ENCODE assay signal across 24 cellular contexts in the genomic region with DNA sequence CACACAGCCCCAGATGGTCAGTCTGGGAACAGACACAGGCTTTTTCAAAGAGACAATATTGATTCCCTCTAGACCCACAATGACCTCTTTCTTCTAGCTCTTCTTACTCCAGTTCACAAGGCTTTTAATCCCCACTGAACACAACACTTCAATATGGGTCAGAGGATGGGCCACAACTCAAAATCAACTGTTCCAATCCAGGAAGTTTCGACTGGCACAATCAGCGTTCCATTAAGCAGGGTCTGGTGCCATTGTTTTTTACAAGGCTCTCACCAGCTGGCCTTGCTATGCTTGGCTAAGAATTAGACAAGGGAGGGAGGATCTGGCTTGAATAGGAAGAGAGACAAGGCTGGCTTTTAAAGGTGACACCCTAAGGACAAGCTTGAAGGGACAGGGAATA.
DNase-seq lines count a peak whose midpoint lies in the region; ATAC-seq and TF ChIP-seq lines count a peak whose summit lies in the region.
"Had no signal": no experiment of that assay in that cellular context is flagged by ENCODE, and none has a peak within 500 bp of the region (broad histone marks: within the 10 kb centered on the region; RNA-seq: fewer than 3 reads in every experiment).

No MANE protein-coding gene starts in this region.

- POLR2A ChIA-PET in activated CD8-positive, alpha-beta T cell treated with anti-CD3 and anti-CD28 coated beads for 36 hours (lab: Charles Lee): interaction anchor here (0.9 kb wide), 1 partner anchor 332 kb away, joined by 3 read pairs; no protein-coding TSS in a partner anchor

- no peaks in the 10 kb centered on the region for H3K36me3 ChIP-seq in WERI-Rb-1
- H3K36me3 ChIP-seq: left ventricle myocardium inferior, prostate gland, SJCRH30 had no signal

- H3K27ac Mint-ChIP-seq in activated CD8-positive, alpha-beta T cell treated with anti-CD3 and anti-CD28 coated beads for 36 hours: no peak overlapping the region
- H3K27ac Mint-ChIP-seq in natural killer cell treated with Interleukin-12 subunit alpha and Interleukin-12 subunit beta and Interleukin-15 and Interleukin-18, amount 100 ng/mL, for 72 hours: no peak overlapping the region
- H3K27ac Mint-ChIP-seq: activated CD8-positive, alpha-beta T cell treated with anti-CD3 and anti-CD28 coated beads, Interleukin-2, amount 10 ng/mL, durations not matched to agents 7 days and 5 days; B cell; type B pancreatic cell had no signal

- TF ChIP-seq CTCF in WERI-Rb-1 (IDR thresholded peaks at IDR 0.05; ENCODE audit: low read depth, low read length): no peak
- TF ChIP-seq CTCF in activated CD8-positive, alpha-beta T cell treated with anti-CD3 and anti-CD28 coated beads for 36 hours (IDR thresholded peaks at IDR 0.05): no peak

- peak; percentile 54 for DNase-seq in NCI-H2171 treated with DMSO at 0.1 percent for 48 hours (lab: John Stamatoyannopoulos, UW)
- DNase-seq in NCI-H2171 (lab: John Stamatoyannopoulos, UW): no peak
- DNase-seq in WERI-Rb-1: peak; percentile 58
- peak; percentile 40 for DNase-seq in inferior parietal cortex (ENCODE audit: extremely low spot score)
- no peak for DNase-seq in stimulated activated CD4-positive, alpha-beta T cell treated with anti-CD3 and anti-CD28 coated beads, Interleukin-2, amount 100 ng/mL, for 48 hours
- DNase-seq in activated CD8-positive, alpha-beta T cell treated with anti-CD3 and anti-CD28 coated beads for 36 hours: no peak
- no peak for DNase-seq in natural killer cell treated with Interleukin-12 subunit alpha and Interleukin-12 subunit beta and Interleukin-15 and Interleukin-18, amount 100 ng/mL, for 72 hours (ENCODE audit: low spot score)
- DNase-seq: activated CD8-positive, alpha-beta T cell treated with anti-CD3 and anti-CD28 coated beads, Interleukin-2, amount 10 ng/mL, durations not matched to agents 7 days and 5 days; activated gamma-delta T cell; DMS79; effector CD4-positive, alpha-beta T cell; foreskin fibroblast; GOT3; left ventricle myocardium inferior; MV-4-11; NCI-H187 treated with DMSO at 0.1 percent for 48 hours; SJCRH30; T-helper 1 cell had no signal

- peaks cover 13% of the 10 kb centered on the region for H3K4me1 Mint-ChIP-seq in activated CD8-positive, alpha-beta T cell treated with anti-CD3 and anti-CD28 coated beads for 36 hours (ENCODE audit: low read depth)
- no peaks in the 10 kb centered on the region for H3K4me1 Mint-ChIP-seq in natural killer cell treated with Interleukin-12 subunit alpha and Interleukin-12 subunit beta and Interleukin-15 and Interleukin-18, amount 100 ng/mL, for 72 hours (ENCODE audit: low read depth in 2 of 2)
- H3K4me1 Mint-ChIP-seq: B cell had no signal

- no peaks in the 10 kb centered on the region for H3K36me3 Mint-ChIP-seq in activated CD8-positive, alpha-beta T cell treated with anti-CD3 and anti-CD28 coated beads for 36 hours (ENCODE audit: low read depth)
- H3K36me3 Mint-ChIP-seq in natural killer cell treated with Interleukin-12 subunit alpha and Interleukin-12 subunit beta and Interleukin-15 and Interleukin-18, amount 100 ng/mL, for 72 hours: no peaks in the 10 kb centered on the region
- H3K36me3 Mint-ChIP-seq: type B pancreatic cell had no signal

- no peak overlapping the region for H3K4me3 ChIP-seq in WERI-Rb-1 (ENCODE audit: low read depth, low read length)
- H3K4me3 ChIP-seq: hepatocyte, left ventricle myocardium inferior, prostate gland, SJCRH30 had no signal

- intact Hi-C loops in activated CD8-positive, alpha-beta T cell treated with anti-CD3 and anti-CD28 coated beads for 36 hours (cut with micrococcal nuclease): no loop called here

- H3K27me3 ChIP-seq in WERI-Rb-1 (ENCODE audit: insufficient read depth, low read depth, severe bottlenecking): no peaks in the 10 kb centered on the region
- H3K27me3 ChIP-seq: hepatocyte, SJCRH30 had no signal

- no peaks in the 10 kb centered on the region for H3K27me3 Mint-ChIP-seq in activated CD8-positive, alpha-beta T cell treated with anti-CD3 and anti-CD28 coated beads for 36 hours
- H3K27me3 Mint-ChIP-seq in natural killer cell treated with Interleukin-12 subunit alpha and Interleukin-12 subunit beta and Interleukin-15 and Interleukin-18, amount 100 ng/mL, for 72 hours: peaks cover 5 to 6% of the 10 kb centered on the region in 2 donors
- H3K27me3 Mint-ChIP-seq: B cell had no signal

- no peak overlapping the region for H3K4me3 Mint-ChIP-seq in activated CD8-positive, alpha-beta T cell treated with anti-CD3 and anti-CD28 coated beads for 36 hours
- H3K4me3 Mint-ChIP-seq in natural killer cell treated with Interleukin-12 subunit alpha and Interleukin-12 subunit beta and Interleukin-15 and Interleukin-18, amount 100 ng/mL, for 72 hours: no peak overlapping the region
- H3K4me3 Mint-ChIP-seq: activated CD8-positive, alpha-beta T cell treated with anti-CD3 and anti-CD28 coated beads, Interleukin-2, amount 10 ng/mL, durations not matched to agents 7 days and 5 days; B cell; type B pancreatic cell had no signal

- CTCF ChIA-PET in activated CD8-positive, alpha-beta T cell treated with anti-CD3 and anti-CD28 coated beads for 36 hours (lab: Charles Lee): interaction anchor here (1.3 to 2.8 kb wide), 2 partner anchors 12 to 42 kb away, joined by 4 to 11 read pairs; no protein-coding TSS in a partner anchor

- H3K27ac ChIP-seq in WERI-Rb-1: peak overlapping the region; percentile 73
- H3K27ac ChIP-seq: hepatocyte, left ventricle myocardium inferior, prostate gland, SJCRH30 had no signal

- H3K9me3 ChIP-seq in WERI-Rb-1 (ENCODE audit: severe bottlenecking): peaks cover 5% of the 10 kb centered on the region
- H3K9me3 ChIP-seq: left ventricle myocardium inferior, prostate gland, SJCRH30 had no signal

- ATAC-seq in HG02885 (IDR thresholded peaks at IDR 0.05; ENCODE audit: poor library complexity, unreplicated experiment): no peak
- ATAC-seq in activated CD8-positive, alpha-beta T cell treated with anti-CD3 and anti-CD28 coated beads for 36 hours: no peak
- ATAC-seq in natural killer cell treated with Interleukin-12 subunit alpha and Interleukin-12 subunit beta and Interleukin-15 and Interleukin-18, amount 100 ng/mL, for 72 hours: no peak
- ATAC-seq: activated CD4-positive, CD25-positive, alpha-beta regulatory T cell treated with anti-CD3 and anti-CD28 coated beads, Interleukin-2, amount 50 U/mL, for 24 hours; activated CD8-positive, alpha-beta T cell treated with anti-CD3 and anti-CD28 coated beads, Interleukin-2, amount 10 ng/mL, durations not matched to agents 7 days and 5 days had no signal

- H3K9me3 Mint-ChIP-seq in activated CD8-positive, alpha-beta T cell treated with anti-CD3 and anti-CD28 coated beads for 36 hours: no peaks in the 10 kb centered on the region
- no peaks in the 10 kb centered on the region for H3K9me3 Mint-ChIP-seq in natural killer cell treated with Interleukin-12 subunit alpha and Interleukin-12 subunit beta and Interleukin-15 and Interleukin-18, amount 100 ng/mL, for 72 hours
- H3K9me3 Mint-ChIP-seq: type B pancreatic cell had no signal

Comparison
In these comparisons a context has a peak if more than half of its experiments do, and no peak if none do; other contexts are left out.
1. DNase-seq: peak in NCI-H2171 treated with DMSO at 0.1 percent for 48 hours (single experiment), WERI-Rb-1 (single experiment) and inferior parietal cortex (single experiment); none in NCI-H2171 (single experiment), stimulated activated CD4-positive, alpha-beta T cell treated with anti-CD3 and anti-CD28 coated beads, Interleukin-2, amount 100 ng/mL, for 48 hours (0 of 2), activated CD8-positive, alpha-beta T cell treated with anti-CD3 and anti-CD28 coated beads for 36 hours (single experiment) and natural killer cell treated with Interleukin-12 subunit alpha and Interleukin-12 subunit beta and Interleukin-15 and Interleukin-18, amount 100 ng/mL, for 72 hours (single experiment).